15 cellular contexts compared by ENCODE assay signal in genomic region chr10:21627331-21627730, GRCh38.
DNase-seq lines count a peak whose midpoint lies in the region; ATAC-seq and TF ChIP-seq lines count a peak whose summit lies in the region.
"Had no signal": no experiment of that assay in that cellular context is flagged by ENCODE, and none has a peak within 500 bp of the region (broad histone marks: within the 10 kb centered on the region; RNA-seq: fewer than 3 reads in every experiment).

No MANE protein-coding gene starts in this region.

- H3K27me3 ChIP-seq in heart left ventricle (no peaks in the 10 kb centered on the region), RWPE2 (ENCODE audit: insufficient read depth, poor library complexity, severe bottlenecking) (no peaks in the 10 kb centered on the region), endodermal cell (ENCODE audit: control insufficient read depth, insufficient read depth, low read length, poor library complexity, severe bottlenecking) (no peaks in the 10 kb centered on the region), SJCRH30 (no peaks in the 10 kb centered on the region)

- no peaks in the 10 kb centered on the region for H3K9me3 Mint-ChIP-seq in endodermal cell
- H3K9me3 Mint-ChIP-seq: CD4-positive, alpha-beta memory T cell had no signal

- no peak overlapping the region for H3K4me3 Mint-ChIP-seq in endodermal cell
- H3K4me3 Mint-ChIP-seq: B cell; CD4-positive, alpha-beta memory T cell had no signal

- peaks cover 45% of the 10 kb centered on the region for H3K36me3 Mint-ChIP-seq in endodermal cell (ENCODE audit: low read depth)

- H3K4me1 ChIP-seq in heart left ventricle = peaks cover 0 to 18% (median 7%) of the 10 kb centered on the region in 12 donors
- H3K4me1 ChIP-seq in RWPE2 (ENCODE audit: insufficient read depth, poor library complexity, severe bottlenecking) = peaks cover 9% of the 10 kb centered on the region
- peaks cover 15% of the 10 kb centered on the region for H3K4me1 ChIP-seq in endodermal cell (ENCODE audit: control insufficient read depth, insufficient read depth, low read length)
- H3K4me1 ChIP-seq in SJCRH30 = no peaks in the 10 kb centered on the region
- H3K4me1 ChIP-seq: HAP-1 had no signal

- H3K27me3 Mint-ChIP-seq in endodermal cell (ENCODE audit: insufficient read depth) = no peaks in the 10 kb centered on the region
- H3K27me3 Mint-ChIP-seq: B cell; CD4-positive, alpha-beta memory T cell had no signal

- H3K9me3 ChIP-seq in heart left ventricle (no peaks in the 10 kb centered on the region), RWPE2 (ENCODE audit: severe bottlenecking) (no peaks in the 10 kb centered on the region), endodermal cell (ENCODE audit: control insufficient read depth, low read length) (no peaks in the 10 kb centered on the region), SJCRH30 (replicated peaks) (no peaks in the 10 kb centered on the region)
- H3K9me3 ChIP-seq: HAP-1 had no signal

- no peak for DNase-seq in heart left ventricle
- DNase-seq in Right ventricle myocardium inferior (ENCODE audit: missing footprints) = no peak
- no peak for DNase-seq in RWPE2 (ENCODE audit: low spot score)
- DNase-seq in endodermal cell = no peak
- no peak for DNase-seq in SJCRH30
- DNase-seq in activated T-cell treated with anti-CD3 and anti-CD28 coated beads, Interleukin-2, amount 50 U/mL, for 48 hours = no peak
- no peak for DNase-seq in inferior parietal cortex (ENCODE audit: extremely low spot score)
- DNase-seq: C1 segment of cervical spinal cord; CD4-positive, alpha-beta memory T cell; DMS153; DMS79 treated with DMSO at 0.1 percent for 48 hours; EL; GOT3 had no signal

- ATAC-seq in heart left ventricle (peak in 3 of 4 donors; percentile 24 to 55 (median 37)), Right ventricle myocardium inferior (no peak), RWPE2 (ENCODE audit: low read depth) (no peak)

- H3K27ac ChIP-seq in heart left ventricle = peak overlapping the region in 1 of 12 donors; percentile 10
- peak overlapping the region; percentile 15 for H3K27ac ChIP-seq in RWPE2 (ENCODE audit: poor library complexity, severe bottlenecking)
- no peak overlapping the region for H3K27ac ChIP-seq in endodermal cell (ENCODE audit: low read depth, low read length)
- no peak overlapping the region for H3K27ac ChIP-seq in SJCRH30

- no peak for TF ChIP-seq POLR2A in heart left ventricle (IDR thresholded peaks at IDR 0.05)

- H3K4me3 ChIP-seq in heart left ventricle (no peak overlapping the region), RWPE2 (ENCODE audit: severe bottlenecking) (no peak overlapping the region), endodermal cell (ENCODE audit: low read length) (no peak overlapping the region), SJCRH30 (no peak overlapping the region)
- H3K4me3 ChIP-seq: HAP-1 had no signal

- H3K9ac ChIP-seq in endodermal cell (ENCODE audit: extremely low read depth, low read length, poor library complexity, severe bottlenecking) = no peak overlapping the region

- no peak for TF ChIP-seq CTCF in heart left ventricle (IDR thresholded peaks at IDR 0.05)
- no peak for TF ChIP-seq CTCF in RWPE2 (IDR thresholded peaks at IDR 0.05; ENCODE audit: poor library complexity, severe bottlenecking)
- TF ChIP-seq CTCF in endodermal cell (conservative IDR thresholded peaks at IDR 0.05) = no peak

- peaks cover 18% of the 10 kb centered on the region for H3K4me1 Mint-ChIP-seq in endodermal cell
- H3K4me1 Mint-ChIP-seq: B cell had no signal

- intact Hi-C loops in heart left ventricle (cut with DNase I) = no loop called here
- intact Hi-C loops in Right ventricle myocardium inferior (cut with DNase I) = no loop called here

- H3K27ac Mint-ChIP-seq in endodermal cell = peak overlapping the region; percentile 24
- H3K27ac Mint-ChIP-seq: B cell had no signal

- H3K36me3 ChIP-seq in heart left ventricle (peaks cover 0 to 23% (median 12%) of the 10 kb centered on the region in 9 donors), RWPE2 (ENCODE audit: low read depth) (peaks cover 27% of the 10 kb centered on the region), endodermal cell (ENCODE audit: control insufficient read depth, insufficient read depth, low read length) (peaks cover 72% of the 10 kb centered on the region), SJCRH30 (peaks cover 12% of the 10 kb centered on the region)

Comparison
In these comparisons a context has a peak if more than half of its experiments do, and no peak if none do; other contexts are left out.
1. ATAC-seq: peak in heart left ventricle (3 of 4); none in Right ventricle myocardium inferior (single experiment) and RWPE2 (single experiment).